7 cellular contexts compared by ENCODE assay signal in genomic region chr3:23811919-23812318, GRCh38. TPM values are rescaled to one million over a fixed set of nuclear protein-coding genes. Genes with fewer than 3 reads are reported as not detected.
DNase-seq lines count a peak whose midpoint lies in the region; ATAC-seq and TF ChIP-seq lines count a peak whose summit lies in the region.

No MANE protein-coding gene starts in this region.

- DNase-seq in NB4 (ENCODE audit: low read depth) (no peak), H4 (ENCODE audit: low spot score) (no peak)
- DNase-seq in effector CD8-positive, alpha-beta T cell (lab: John Stamatoyannopoulos, UW), result no peak
- no peak for DNase-seq in activated CD8-positive, alpha-beta memory T cell treated with anti-CD3 and anti-CD28 coated beads for 24 hours

- no peak for TF ChIP-seq POLR2A in NB4 (IDR thresholded peaks at IDR 0.05; ENCODE audit: extremely low read depth, insufficient read length)

- H3K4me3 Mint-ChIP-seq in nephron, result peak overlapping the region; percentile 86 to 93 (median 92)

- H3K4me1 Mint-ChIP-seq in nephron, result peaks cover 58% of the 10 kb centered on the region

- peak overlapping the region; percentile 62 for H3K4me3 ChIP-seq in NB4 (ENCODE audit: low read depth, low read length)

- peaks cover 55% of the 10 kb centered on the region for H3K36me3 Mint-ChIP-seq in nephron (ENCODE audit: low read depth)

- H3K27ac Mint-ChIP-seq in nephron, result peak overlapping the region; percentile 22 to 89 (median 43)

- no peaks in the 10 kb centered on the region for H3K27me3 Mint-ChIP-seq in nephron (ENCODE audit: low read depth)

- ATAC-seq in GM18873 (IDR thresholded peaks at IDR 0.05; ENCODE audit: low FRiP score, unreplicated experiment) (peak; percentile 49), HG02571 (IDR thresholded peaks at IDR 0.05; ENCODE audit: unreplicated experiment) (peak; percentile 45)

- TF ChIP-seq CTCF in NB4 (IDR thresholded peaks at IDR 0.05; ENCODE audit: low read depth, low read length), result no peak
- TF ChIP-seq CTCF in nephron (IDR thresholded peaks at IDR 0.05; ENCODE audit: unreplicated experiment in 3 of 3), result no peak

- H3K9me3 Mint-ChIP-seq in nephron, result no peaks in the 10 kb centered on the region

RNA-seq across cellular contexts. Expression of gene UBE2E1, which starts 6.2 kb away (rescaled TPM):
- total RNA-seq in H4 (2014; rRNA removed; shearing (Covaris generic)), result 62.5 and 81.4 TPM in 2 replicates
